ENCODE assay signal across 8 cellular contexts in the genomic region with DNA sequence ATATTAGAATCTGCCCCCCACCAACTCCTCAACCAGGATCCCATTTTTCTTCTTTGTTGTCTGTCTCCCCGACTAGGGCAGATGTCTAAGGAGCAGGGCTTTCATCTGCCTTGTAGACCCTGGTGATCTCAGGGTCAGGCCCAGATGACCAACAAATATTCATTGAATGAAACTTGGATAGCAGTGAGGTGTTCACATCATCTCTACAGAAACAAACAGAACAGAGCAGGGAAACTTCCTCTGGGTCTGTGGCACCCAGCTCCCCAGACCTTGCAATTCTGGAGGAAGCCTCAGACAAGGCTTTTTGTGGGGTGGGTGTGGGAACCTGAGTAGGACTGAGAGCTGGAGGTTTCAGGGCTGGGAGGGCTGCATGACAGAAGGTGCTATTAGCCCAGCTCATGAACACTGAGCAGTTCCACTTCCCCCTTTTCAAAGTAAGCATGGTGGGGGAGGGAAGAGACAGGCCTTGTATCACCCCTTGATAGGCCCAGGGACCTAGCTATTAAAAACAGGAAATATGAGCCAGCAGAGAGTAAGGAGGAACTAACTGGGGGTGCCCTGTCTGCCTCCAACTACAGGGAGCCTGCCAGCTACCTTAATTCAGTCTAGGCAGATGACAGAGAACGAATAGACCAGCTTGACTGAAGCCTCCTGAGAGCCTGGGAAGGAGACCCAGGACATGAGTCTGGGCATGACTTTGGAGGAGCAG. TPM values are rescaled to one million over a fixed set of nuclear protein-coding genes. Genes with fewer than 3 reads are reported as not detected.
DNase-seq lines count a peak whose midpoint lies in the region; ATAC-seq and TF ChIP-seq lines count a peak whose summit lies in the region.

No MANE protein-coding gene starts in this region.

- H3K27ac Mint-ChIP-seq in CD8-positive, alpha-beta T cell = peak overlapping the region; percentile 82

- 73% methylated on average over 2 of the region's 2 CpGs for WGBS in right cardiac atrium
- 73% methylated on average over 2 of the region's 2 CpGs for WGBS in prostate gland

- DNase-seq in CD8-positive, alpha-beta T cell = peak in 3 of 7 experiments; percentile 11 to 58 (median 25)
- DNase-seq in RPMI8226 (peak; percentile 97), right cardiac atrium (no peak), BE2C (no peak), glomerular visceral epithelial cell (ENCODE audit: extremely low spot score) (no peak), prostate gland (ENCODE audit: low spot score) (no peak)

- no peak overlapping the region for H3K4me3 ChIP-seq in CD8-positive, alpha-beta T cell (ENCODE audit: low read depth, low read length)
- no peak overlapping the region for H3K4me3 ChIP-seq in right cardiac atrium (ENCODE audit: low read length)
- H3K4me3 ChIP-seq in BE2C (ENCODE audit: low read depth, low read length) = no peak overlapping the region
- no peak overlapping the region for H3K4me3 ChIP-seq in prostate gland

- H3K9me3 Mint-ChIP-seq in CD8-positive, alpha-beta T cell = no peaks in the 10 kb centered on the region

- peaks cover 35% of the 10 kb centered on the region for H3K4me1 Mint-ChIP-seq in CD8-positive, alpha-beta T cell (ENCODE audit: low read depth)

- H3K27me3 Mint-ChIP-seq in CD8-positive, alpha-beta T cell (ENCODE audit: low read depth) = no peaks in the 10 kb centered on the region

- no peak for TF ChIP-seq POLR2A in prostate gland (IDR thresholded peaks at IDR 0.05)

- no peak overlapping the region for H3K27ac ChIP-seq in CD8-positive, alpha-beta T cell (ENCODE audit: low read depth, low read length)
- H3K27ac ChIP-seq in right cardiac atrium (ENCODE audit: low read length) = no peak overlapping the region
- H3K27ac ChIP-seq in prostate gland = no peak overlapping the region

- H3K27me3 ChIP-seq in CD8-positive, alpha-beta T cell (ENCODE audit: insufficient read depth, low read length) = no peaks in the 10 kb centered on the region
- no peaks in the 10 kb centered on the region for H3K27me3 ChIP-seq in right cardiac atrium (ENCODE audit: control insufficient read depth, insufficient read depth)
- no peaks in the 10 kb centered on the region for H3K27me3 ChIP-seq in BE2C
- H3K27me3 ChIP-seq in prostate gland (replicated peaks; ENCODE audit: insufficient read depth) = no peaks in the 10 kb centered on the region

- H3K36me3 Mint-ChIP-seq in CD8-positive, alpha-beta T cell = no peaks in the 10 kb centered on the region

- POLR2A ChIA-PET in CD8-positive, alpha-beta T cell (lab: Charles Lee) = interaction anchor here (0.6 to 2.2 kb wide), 9 partner anchors 8 to 122 kb away, joined by 3 to 12 read pairs (median 3); a partner anchor contains a TSS

- CTCF ChIA-PET in CD8-positive, alpha-beta T cell (lab: Charles Lee) = interaction anchor here (0.6 to 8.5 kb wide), 47 partner anchors 8 to 352 kb away, joined by 3 to 183 read pairs (median 5); a partner anchor contains a TSS

- no peaks in the 10 kb centered on the region for H3K9me3 ChIP-seq in CD8-positive, alpha-beta T cell (ENCODE audit: low read length)
- H3K9me3 ChIP-seq in right cardiac atrium (ENCODE audit: control insufficient read depth, low read length) (no peaks in the 10 kb centered on the region), BE2C (no peaks in the 10 kb centered on the region), prostate gland (no peaks in the 10 kb centered on the region)

- no peak for TF ChIP-seq CTCF in CD8-positive, alpha-beta T cell (IDR thresholded peaks at IDR 0.05)
- no peak for TF ChIP-seq CTCF in BE2C (IDR thresholded peaks at IDR 0.05; ENCODE audit: low read depth, low read length)
- TF ChIP-seq CTCF in prostate gland (IDR thresholded peaks at IDR 0.05) = no peak

- intact Hi-C loops in CD8-positive, alpha-beta T cell (cut with DNase I, micrococcal nuclease) = loop anchor here (5.0 kb wide), 3 partner anchors 36 to 86 kb away; a partner anchor contains a TSS
- intact Hi-C loops in right cardiac atrium (cut with DNase I) (loop anchor here in 2 of 4 donors (2.0 to 5.0 kb wide), 3 partner anchors 86 to 103 kb away; no protein-coding TSS in a partner anchor), prostate gland (cut with DNase I) (loop anchor here (2.0 kb wide), 1 partner anchor 103 kb away; no protein-coding TSS in a partner anchor)

- H3K4me1 ChIP-seq in CD8-positive, alpha-beta T cell (ENCODE audit: insufficient read depth, low read length) = peaks cover 30% of the 10 kb centered on the region
- H3K4me1 ChIP-seq in right cardiac atrium (ENCODE audit: control insufficient read depth, insufficient read depth, low read length) (no peaks in the 10 kb centered on the region), BE2C (no peaks in the 10 kb centered on the region), prostate gland (replicated peaks) (no peaks in the 10 kb centered on the region)

- no peaks in the 10 kb centered on the region for H3K36me3 ChIP-seq in CD8-positive, alpha-beta T cell (ENCODE audit: insufficient read depth, low read length)
- H3K36me3 ChIP-seq in BE2C (no peaks in the 10 kb centered on the region), prostate gland (no peaks in the 10 kb centered on the region)

- H3K4me3 Mint-ChIP-seq in CD8-positive, alpha-beta T cell = no peak overlapping the region

- peak; percentile 78 for ATAC-seq in CD8-positive, alpha-beta T cell
- ATAC-seq in GM19025 (IDR thresholded peaks at IDR 0.05; ENCODE audit: low read depth, unreplicated experiment) (peak; percentile 86), HG03045 (IDR thresholded peaks at IDR 0.05; ENCODE audit: unreplicated experiment) (peak; percentile 92), right cardiac atrium (peak; percentile 67 to 72)

RNA-seq across cellular contexts. Expression of a gene that starts 37.3 kb away (rescaled TPM):
- 10 to 100 TPM; 58.5 to 61.1 TPM for total RNA-seq in CD8-positive, alpha-beta T cell
- total RNA-seq in right cardiac atrium (10 to 100 TPM; 24.6 to 30.7 (median 28.8) TPM), prostate gland (10 to 100 TPM; 32.3 to 36.9 TPM)
- 16.7 TPM for polyA plus RNA-seq in right cardiac atrium
- 60.2 TPM for polyA plus RNA-seq in BE2C (2012; ENCODE audit: insufficient read depth, insufficient read length, low read depth)
